ENCODE assay signal across 27 cellular contexts in the genomic region with DNA sequence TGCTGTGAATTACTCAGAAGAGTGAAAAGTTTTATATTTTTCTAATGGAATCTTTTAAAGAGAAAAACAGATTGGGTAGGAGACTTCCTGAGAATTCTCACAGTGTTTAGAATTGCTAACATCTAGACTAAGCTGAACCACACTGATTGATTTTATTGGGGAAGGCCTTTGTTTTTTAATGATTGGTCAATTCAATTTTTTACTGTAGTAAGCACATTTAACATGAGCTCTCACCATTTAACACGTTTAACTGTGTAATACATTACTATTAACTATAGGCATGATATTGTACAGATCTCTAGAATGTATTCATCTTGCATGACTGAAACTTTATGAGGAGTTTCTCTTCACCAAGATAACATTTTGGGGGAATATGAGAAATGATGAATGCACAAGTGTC.
"Had no signal": no experiment of that assay in that cellular context is flagged by ENCODE, and none has a peak within 500 bp of the region (broad histone marks: within the 10 kb centered on the region; RNA-seq: fewer than 3 reads in every experiment).

No MANE protein-coding gene starts in this region.

- H3K36me3 ChIP-seq: stomach, suprapubic skin, thoracic aorta, thyroid gland, tibial artery, tibial nerve, transverse colon, upper lobe of left lung, upper lobe of right lung, uterus, vagina had no signal

- DNase-seq: stimulated activated CD4-positive, alpha-beta T cell treated with anti-CD3 and anti-CD28 coated beads, Interleukin-2, amount 100 ng/mL, for 48 hours; stimulated activated CD4-positive, alpha-beta T cell treated with anti-CD3 and anti-CD28 coated beads, Interleukin-4, amount 100 ng/mL, for 1 hour; stimulated activated CD4-positive, alpha-beta T cell treated with anti-CD3 and anti-CD28 coated beads, Interleukin-4, amount 100 ng/mL, for 24 hours; stimulated activated CD4-positive, alpha-beta T cell treated with anti-CD3 and anti-CD28 coated beads, Interleukin-4, amount 100 ng/mL, for 4 hours; stimulated activated CD8-positive, alpha-beta memory T cell treated with anti-CD3 and anti-CD28 coated beads, Interleukin-4, amount 100 ng/mL, for 48 hours; stimulated activated naive B cell treated with anti-CD40 and anti-IgM and Interleukin-4, amounts not matched to agents 10 μg/mL and 1 μg/mL and 100 μg/mL, for 72 hours; stimulated activated naive CD4-positive, alpha-beta T cell; stimulated activated naive CD4-positive, alpha-beta T cell treated with Interleukin-2 at 50 U/mL for 16 hours; stimulated activated naive CD8-positive, alpha-beta T cell treated with anti-CD3 and anti-CD28 coated beads, Interleukin-15, amount 100 ng/mL, for 72 hours; stimulated activated naive CD8-positive, alpha-beta T cell treated with anti-CD3 and anti-CD28 coated beads, Interleukin-15, Interleukin-2, amounts not matched to agents 100 U/mL and 50 U/mL, for 24 hours; stomach; substantia nigra; testis; thyroid gland; tibial artery; transverse colon; trophoblast cell; upper lobe of left lung; upper lobe of right lung; uterus had no signal

- ATAC-seq: stimulated activated effector memory CD8-positive, alpha-beta T cell treated with anti-CD3 and anti-CD28 coated beads, Interleukin-12 subunit alpha, Interleukin-12 subunit beta, amount 100 ng/mL, for 72 hours; stimulated activated memory B cell treated with anti-CD40 and anti-IgM and Interleukin-4, amounts not matched to agents 10 μg/mL and 1 μg/mL and 100 μg/mL, for 72 hours; stimulated activated naive B cell treated with anti-CD40 and anti-IgM and Interleukin-4, amounts not matched to agents 10 μg/mL and 1 μg/mL and 100 μg/mL, for 72 hours; stimulated activated naive CD8-positive, alpha-beta T cell treated with anti-CD3 and anti-CD28 coated beads, Interleukin-15, amount 100 ng/mL, for 72 hours; stimulated activated naive CD8-positive, alpha-beta T cell treated with anti-CD3 and anti-CD28 coated beads, Interleukin-15, Interleukin-2, amounts not matched to agents 100 U/mL and 50 U/mL, for 24 hours; upper lobe of right lung had no signal

- H3K4me3 ChIP-seq: stomach, suprapubic skin, testis, thoracic aorta, thyroid gland, tibial artery, tibial nerve, transverse colon, upper lobe of left lung, upper lobe of right lung, uterus, vagina had no signal

- H3K27ac ChIP-seq: stomach, suprapubic skin, testis, thoracic aorta, thyroid gland, tibial artery, tibial nerve, transverse colon, upper lobe of left lung, upper lobe of right lung, uterus, vagina had no signal

- H3K4me1 ChIP-seq: stomach, suprapubic skin, testis, thyroid gland, tibial artery, tibial nerve, transverse colon, upper lobe of left lung, upper lobe of right lung, uterus, vagina had no signal

- H3K9me3 ChIP-seq: stomach, suprapubic skin, testis, thoracic aorta, thyroid gland, tibial artery, tibial nerve, transverse colon, upper lobe of left lung, upper lobe of right lung, uterus, vagina had no signal

- H3K27me3 ChIP-seq: stomach, suprapubic skin, testis, thyroid gland, tibial artery, tibial nerve, transverse colon, upper lobe of left lung, upper lobe of right lung, uterus, vagina had no signal

- FAIRE-seq: urothelium cell line had no signal
